Comparison of ENCODE assay signal across 9 cellular contexts in genomic region chr3:58568572-58569286, GRCh38. TPM values are rescaled to one million over a fixed set of nuclear protein-coding genes. Genes with fewer than 3 reads are reported as not detected.
A peak's percentile ranks its signal among the peaks of the same experiment; 100 is the strongest.
DNase-seq lines count a peak whose midpoint lies in the region; ATAC-seq and TF ChIP-seq lines count a peak whose summit lies in the region.
"Had no signal": no experiment of that assay in that cellular context is flagged by ENCODE, and none has a peak within 500 bp of the region (broad histone marks: within the 10 kb centered on the region; RNA-seq: fewer than 3 reads in every experiment).

No MANE protein-coding gene starts in this region.

- peak; percentile 91 for TF ChIP-seq CTCF in DND-41 (IDR thresholded peaks at IDR 0.05; ENCODE audit: borderline replicate concordance, extremely low read depth, low read length, poor library complexity, severe bottlenecking)
- peak; percentile 98 for TF ChIP-seq CTCF in OCI-LY7 (conservative IDR thresholded peaks at IDR 0.05; ENCODE audit: low read length)
- TF ChIP-seq CTCF in esophagus squamous epithelium (IDR thresholded peaks at IDR 0.05) = peak; percentile 82 to 95 (median 89)

- DNase-seq in DND-41 = peak; percentile 66
- peak; percentile 65 for DNase-seq in OCI-LY7 (ENCODE audit: low spot score)
- peak; percentile 73 for DNase-seq in activated T-cell treated with anti-CD3 and anti-CD28 coated beads, Interleukin-2, amount 50 U/mL, for 1 hour
- DNase-seq in esophagus squamous epithelium (lab: John Stamatoyannopoulos, UW) = peak; percentile 9
- peak; percentile 75 for DNase-seq in natural killer cell treated with Interleukin-12 subunit alpha and Interleukin-12 subunit beta and Interleukin-15 and Interleukin-18, amount 100 ng/mL, for 72 hours (ENCODE audit: low spot score)
- DNase-seq in stimulated activated naive CD4-positive, alpha-beta T cell (lab: John Stamatoyannopoulos, UW) = peak; percentile 7 to 58 (median 40)

- intact Hi-C loops in OCI-LY7 (cut with micrococcal nuclease; ENCODE audit: unreplicated experiment) (loop anchor here (1.0 kb wide), 1 partner anchor 62 kb away; no protein-coding TSS in a partner anchor), esophagus squamous epithelium (cut with DNase I) (loop anchor here (5.0 kb wide), 1 partner anchor 64 kb away; no protein-coding TSS in a partner anchor)

- no peak overlapping the region for H3K9ac ChIP-seq in DND-41 (ENCODE audit: low read depth, low read length)

- H3K9me3 ChIP-seq in DND-41 (ENCODE audit: insufficient read depth, low read length, severe bottlenecking) (no peaks in the 10 kb centered on the region), OCI-LY7 (ENCODE audit: low read length) (no peaks in the 10 kb centered on the region), esophagus squamous epithelium (no peaks in the 10 kb centered on the region)

- CTCF ChIA-PET in OCI-LY7 (lab: Charles Lee; ENCODE audit: unreplicated experiment) = interaction anchor here (0.6 to 0.8 kb wide), 2 partner anchors 48 to 63 kb away, joined by 3 to 4 read pairs; no protein-coding TSS in a partner anchor

- no TSS peak for BruUV-seq in OCI-LY7 (replicated peaks; lab: Mats Ljungman, UMichigan)

- no peak for TF ChIP-seq POLR2A in esophagus squamous epithelium (IDR thresholded peaks at IDR 0.05)

- H3K79me2 ChIP-seq in DND-41 (ENCODE audit: insufficient read depth, low read length) = no peaks in the 10 kb centered on the region
- H3K79me2 ChIP-seq in OCI-LY7 (ENCODE audit: insufficient read depth, low read depth, low read length) = no peaks in the 10 kb centered on the region

- 20 to 21% methylated on average over 17 of the region's 17 CpGs for WGBS in esophagus squamous epithelium, 2 donors

- H4K20me1 ChIP-seq in DND-41 (ENCODE audit: insufficient read depth, low read length) = no peaks in the 10 kb centered on the region
- no peaks in the 10 kb centered on the region for H4K20me1 ChIP-seq in OCI-LY7 (ENCODE audit: insufficient read depth, low read length)

- no peaks in the 10 kb centered on the region for H3K9me3 Mint-ChIP-seq in natural killer cell treated with Interleukin-12 subunit alpha and Interleukin-12 subunit beta and Interleukin-15 and Interleukin-18, amount 100 ng/mL, for 72 hours
- H3K9me3 Mint-ChIP-seq: dendritic cell treated with granulocyte-macrophage colony-stimulating factor and Interleukin-4, amounts not matched to agents 40 ng/mL and 50 ng/mL, for 4 days had no signal

- H3K27me3 Mint-ChIP-seq in natural killer cell treated with Interleukin-12 subunit alpha and Interleukin-12 subunit beta and Interleukin-15 and Interleukin-18, amount 100 ng/mL, for 72 hours = peaks cover 2 to 6% of the 10 kb centered on the region in 2 donors
- H3K27me3 Mint-ChIP-seq: dendritic cell treated with granulocyte-macrophage colony-stimulating factor and Interleukin-4, amounts not matched to agents 40 ng/mL and 50 ng/mL, for 4 days had no signal

- H3K36me3 Mint-ChIP-seq in natural killer cell treated with Interleukin-12 subunit alpha and Interleukin-12 subunit beta and Interleukin-15 and Interleukin-18, amount 100 ng/mL, for 72 hours = no peaks in the 10 kb centered on the region

- H2AFZ ChIP-seq in DND-41 (ENCODE audit: low read depth, low read length) = peak overlapping the region; percentile 50; the same call in 1 of the 2 replicates
- peak overlapping the region; percentile 92 for H2AFZ ChIP-seq in OCI-LY7 (ENCODE audit: low read length)

- peak overlapping the region in 1 of 2 donors; percentile 37 for H3K27ac Mint-ChIP-seq in natural killer cell treated with Interleukin-12 subunit alpha and Interleukin-12 subunit beta and Interleukin-15 and Interleukin-18, amount 100 ng/mL, for 72 hours
- H3K27ac Mint-ChIP-seq: dendritic cell treated with granulocyte-macrophage colony-stimulating factor and Interleukin-4, amounts not matched to agents 40 ng/mL and 50 ng/mL, for 4 days had no signal

- no peaks in the 10 kb centered on the region for H3K9me2 ChIP-seq in OCI-LY7 (ENCODE audit: insufficient read depth, low read length)

- ATAC-seq in DND-41 (ENCODE audit: insufficient read depth, low read depth) = peak; percentile 75
- ATAC-seq in HG02884 (IDR thresholded peaks at IDR 0.05; ENCODE audit: unreplicated experiment) = peak; percentile 50
- peak in 1 of 2 donors; percentile 39 for ATAC-seq in natural killer cell treated with Interleukin-12 subunit alpha and Interleukin-12 subunit beta and Interleukin-15 and Interleukin-18, amount 100 ng/mL, for 72 hours
- no peak for ATAC-seq in GM19463 (IDR thresholded peaks at IDR 0.05; ENCODE audit: unreplicated experiment)

- H3K4me2 ChIP-seq in DND-41 (ENCODE audit: insufficient read depth, low read length) = no peak overlapping the region
- peak overlapping the region; percentile 51 for H3K4me2 ChIP-seq in OCI-LY7 (ENCODE audit: low read length)

- H3K4me3 ChIP-seq in DND-41 (ENCODE audit: low read depth in 1 of 2, low read length in 2 of 2) (no peak overlapping the region), OCI-LY7 (ENCODE audit: low read depth, low read length, poor library complexity, severe bottlenecking) (peak overlapping the region; percentile 11), esophagus squamous epithelium (no peak overlapping the region)

- H3K4me1 ChIP-seq in DND-41 (ENCODE audit: insufficient read depth, low read length) (no peaks in the 10 kb centered on the region), OCI-LY7 (ENCODE audit: insufficient read depth, low read length, poor library complexity, severe bottlenecking) (peaks cover 15% of the 10 kb centered on the region), esophagus squamous epithelium (peaks cover 0 to 25% (median 0%) of the 10 kb centered on the region in 3 donors)

- peaks cover 7% of the 10 kb centered on the region in 2 donors for H3K4me1 Mint-ChIP-seq in natural killer cell treated with Interleukin-12 subunit alpha and Interleukin-12 subunit beta and Interleukin-15 and Interleukin-18, amount 100 ng/mL, for 72 hours (ENCODE audit: low read depth in 2 of 2)

- H3K27me3 ChIP-seq in DND-41 (ENCODE audit: insufficient read depth, low read length, poor library complexity) = peaks cover 17% of the 10 kb centered on the region
- H3K27me3 ChIP-seq in esophagus squamous epithelium = no peaks in the 10 kb centered on the region

- H3K27ac ChIP-seq in DND-41 (ENCODE audit: low read length) = no peak overlapping the region
- H3K27ac ChIP-seq in OCI-LY7 (ENCODE audit: low read depth, low read length, poor library complexity, severe bottlenecking) = no peak overlapping the region
- no peak overlapping the region for H3K27ac ChIP-seq in esophagus squamous epithelium

- POLR2A ChIA-PET in OCI-LY7 (lab: Charles Lee) = interaction anchor here (0.6 to 1.2 kb wide), 4 partner anchors 9 to 789 kb away, joined by 3 to 4 read pairs (median 4); no protein-coding TSS in a partner anchor

- H3K4me3 Mint-ChIP-seq in natural killer cell treated with Interleukin-12 subunit alpha and Interleukin-12 subunit beta and Interleukin-15 and Interleukin-18, amount 100 ng/mL, for 72 hours = no peak overlapping the region
- H3K4me3 Mint-ChIP-seq: dendritic cell treated with granulocyte-macrophage colony-stimulating factor and Interleukin-4, amounts not matched to agents 40 ng/mL and 50 ng/mL, for 4 days had no signal

- H3K36me3 ChIP-seq in DND-41 (ENCODE audit: insufficient read depth, low read length) = no peaks in the 10 kb centered on the region
- H3K36me3 ChIP-seq in OCI-LY7 (ENCODE audit: insufficient read depth, low read length) = no peaks in the 10 kb centered on the region
- H3K36me3 ChIP-seq in esophagus squamous epithelium = peaks cover 0 to 41% (median 8%) of the 10 kb centered on the region in 3 donors

RNA-seq across cellular contexts. Expression of gene FAM107A, which starts 8.5 kb away (rescaled TPM):
- not detected in 2 replicates for total RNA-seq in OCI-LY7 (2014; rRNA removed; shearing (Covaris generic))
- total RNA-seq in OCI-LY7 (2022) (not detected in 2 replicates), esophagus squamous epithelium (10 to 100 TPM in 2 of 4 donors, 1 to 10 TPM in 2; 3.9 to 78.6 (median 10.8) TPM)
- total RNA-seq in natural killer cell treated with Interleukin-12 subunit alpha and Interleukin-12 subunit beta and Interleukin-15 and Interleukin-18, amount 100 ng/mL, for 72 hours = not detected

RNA-seq across cellular contexts. Expression of gene ACOX2, which starts 31.7 kb away (rescaled TPM):
- not detected in 2 replicates for total RNA-seq in OCI-LY7 (2014; rRNA removed; shearing (Covaris generic))
- total RNA-seq in OCI-LY7 (2022) (not detected in 2 replicates), esophagus squamous epithelium (10 to 100 TPM in 2 of 4 donors, 1 to 10 TPM in 2; 5.3 to 14.1 (median 10.0) TPM)
- not detected for total RNA-seq in natural killer cell treated with Interleukin-12 subunit alpha and Interleukin-12 subunit beta and Interleukin-15 and Interleukin-18, amount 100 ng/mL, for 72 hours

Comparison
In these comparisons a context has a peak if more than half of its experiments do, and no peak if none do; other contexts are left out.
1. DNase-seq: peak in every context shown above with its lines; median percentile 75 in natural killer cell treated with Interleukin-12 subunit alpha and Interleukin-12 subunit beta and Interleukin-15 and Interleukin-18, amount 100 ng/mL, for 72 hours; 73 in activated T-cell treated with anti-CD3 and anti-CD28 coated beads, Interleukin-2, amount 50 U/mL, for 1 hour; 66 in DND-41; 65 in OCI-LY7; 40 in stimulated activated naive CD4-positive, alpha-beta T cell; 9 in esophagus squamous epithelium.
2. RNA of gene FAM107A, which starts 8.5 kb away (total RNA-seq): 3.9 to 78.6 TPM in esophagus squamous epithelium; not detected in OCI-LY7 and not detected in natural killer cell treated with Interleukin-12 subunit alpha and Interleukin-12 subunit beta and Interleukin-15 and Interleukin-18, amount 100 ng/mL, for 72 hours; every median in the first group is over 4 times any median in the second.
3. RNA of gene ACOX2, which starts 31.7 kb away (total RNA-seq): 5.3 to 14.1 TPM in esophagus squamous epithelium; not detected in OCI-LY7 and not detected in natural killer cell treated with Interleukin-12 subunit alpha and Interleukin-12 subunit beta and Interleukin-15 and Interleukin-18, amount 100 ng/mL, for 72 hours; every median in the first group is over 4 times any median in the second.
4. Peak in every context shown above with its lines, with median percentiles within 50 percentile points of each other: CTCF ChIP-seq.